ENCODE assay signal across 8 cellular contexts in the genomic region with DNA sequence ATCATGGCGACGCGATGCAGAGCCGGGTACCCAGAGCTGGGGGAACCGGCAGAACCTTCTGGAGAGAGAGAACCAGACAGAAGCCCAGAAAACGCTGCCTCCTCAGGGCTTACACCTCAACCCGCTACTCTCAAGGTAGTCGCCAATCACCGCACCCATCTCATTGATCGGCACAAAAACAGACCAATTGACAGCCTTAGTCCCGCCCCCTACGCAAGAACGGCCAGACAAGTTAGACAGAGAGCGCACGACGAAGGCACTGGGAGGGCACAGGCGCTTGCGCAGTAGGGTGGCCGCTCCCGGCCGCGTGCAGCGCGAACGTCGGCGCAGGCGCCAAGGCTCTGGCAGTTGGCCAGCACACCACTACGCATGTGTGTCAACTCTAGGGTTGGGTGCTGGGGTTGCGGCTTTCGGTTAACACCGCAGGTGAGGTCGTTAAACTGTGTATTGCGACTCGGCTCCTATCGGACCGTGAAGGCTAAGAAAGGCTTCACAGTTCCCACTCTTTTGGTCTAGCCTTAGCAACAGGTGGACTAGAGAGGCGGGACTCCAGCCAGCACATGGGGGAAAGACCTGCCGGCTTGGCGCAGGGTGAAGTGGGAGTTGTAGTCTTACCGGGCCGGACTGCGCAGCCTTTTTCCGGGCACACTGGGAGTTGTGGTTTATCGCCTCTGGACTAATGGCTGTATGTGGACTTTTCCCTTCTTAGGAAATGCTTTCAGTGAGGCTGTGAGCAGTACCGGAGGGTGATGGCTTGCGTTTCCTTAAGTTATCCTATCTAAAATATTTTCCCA. TPM values are rescaled to one million over a fixed set of nuclear protein-coding genes. Genes with fewer than 3 reads are reported as not detected.
DNase-seq lines count a peak whose midpoint lies in the region; ATAC-seq and TF ChIP-seq lines count a peak whose summit lies in the region.

A gene (minus strand): TSS at position 113 of the 794 bp plus-strand sequence. CDS start 108 bp downstream, at position 5.
A gene (plus strand): TSS at position 347 of the 794 bp plus-strand sequence. CDS start 1,232 bp downstream, outside the sequence.

- intact Hi-C loops in dendritic cell treated with granulocyte-macrophage colony-stimulating factor and Interleukin-4, amounts not matched to agents 40 ng/mL and 50 ng/mL, for 4 days (cut with micrococcal nuclease): loop anchor here (10.0 kb wide), 1 partner anchor 54 kb away; a partner anchor contains a TSS

- no peaks in the 10 kb centered on the region for H3K27me3 Mint-ChIP-seq in dendritic cell treated with granulocyte-macrophage colony-stimulating factor and Interleukin-4, amounts not matched to agents 40 ng/mL and 50 ng/mL, for 4 days

- DNase-seq in NCI-H69 (lab: John Stamatoyannopoulos, UW) (peak; percentile 100), left lobe of liver (ENCODE audit: low spot score) (peak; percentile 100)
- peak; percentile 99 for DNase-seq in activated CD4-positive, alpha-beta T cell treated with anti-CD3 and anti-CD28 coated beads, Interleukin-2, amount 50 U/mL, for 1 hour
- DNase-seq in stimulated activated CD4-positive, alpha-beta T cell treated with anti-CD3 and anti-CD28 coated beads, Interleukin-2, amount 100 ng/mL, for 24 hours: peak; percentile 99

- H3K4me3 Mint-ChIP-seq in dendritic cell treated with granulocyte-macrophage colony-stimulating factor and Interleukin-4, amounts not matched to agents 40 ng/mL and 50 ng/mL, for 4 days: peak within 1 kb of the TSS; percentile 98

- H3K27ac Mint-ChIP-seq in dendritic cell treated with granulocyte-macrophage colony-stimulating factor and Interleukin-4, amounts not matched to agents 40 ng/mL and 50 ng/mL, for 4 days: peak within 1 kb of the TSS; percentile 90

- TF ChIP-seq CTCF in C4-2B (conservative IDR thresholded peaks at IDR 0.05): no peak

- peak; percentile 93 for ATAC-seq in GM19372 (IDR thresholded peaks at IDR 0.05; ENCODE audit: low read depth, unreplicated experiment)
- ATAC-seq in HG03521 (IDR thresholded peaks at IDR 0.05; ENCODE audit: unreplicated experiment): peak; percentile 90
- ATAC-seq in left lobe of liver: peak; percentile 94

- H3K36me3 Mint-ChIP-seq in dendritic cell treated with granulocyte-macrophage colony-stimulating factor and Interleukin-4, amounts not matched to agents 40 ng/mL and 50 ng/mL, for 4 days (ENCODE audit: low read depth): peaks cover 48% of the 10 kb centered on the region

- H3K4me1 Mint-ChIP-seq in dendritic cell treated with granulocyte-macrophage colony-stimulating factor and Interleukin-4, amounts not matched to agents 40 ng/mL and 50 ng/mL, for 4 days (ENCODE audit: low read depth): peaks cover 21% of the 10 kb centered on the region

- no peaks in the 10 kb centered on the region for H3K9me3 Mint-ChIP-seq in dendritic cell treated with granulocyte-macrophage colony-stimulating factor and Interleukin-4, amounts not matched to agents 40 ng/mL and 50 ng/mL, for 4 days

- peak within 1 kb of the TSS; percentile 99 for H3K27ac ChIP-seq in C4-2B

RNA-seq across cellular contexts. Expression of the first gene that starts in this region (rescaled TPM):
- total RNA-seq in left lobe of liver: 80.8 TPM

RNA-seq across cellular contexts. Expression of the second gene that starts in this region (rescaled TPM):
- 0.40 TPM for total RNA-seq in left lobe of liver

Comparison
In these comparisons a context has a peak if more than half of its experiments do, and no peak if none do; other contexts are left out.
1. Peak in every context shown above with its lines: DNase-seq, ATAC-seq and H3K27ac ChIP-seq.